In genomic region chr19:4539697-4540581, GRCh38 we compare ENCODE assay signal across 8 cellular contexts. TPM values are rescaled to one million over a fixed set of nuclear protein-coding genes. Genes with fewer than 3 reads are reported as not detected.
DNase-seq lines count a peak whose midpoint lies in the region; ATAC-seq, FAIRE-seq and TF ChIP-seq lines count a peak whose summit lies in the region.

Gene LRG1 (minus strand): TSS chr19:4540036. CDS start chr19:4540013, 23 bp downstream.

- H3K4me1 ChIP-seq in GM12878 (ENCODE audit: control insufficient read depth, insufficient read depth, low read length) (peaks cover 12% of the 10 kb centered on the region), mucosa of rectum (ENCODE audit: control insufficient read depth in 2 of 2, insufficient read depth in 2 of 2, low read length in 2 of 2) (peaks cover 10 to 11% of the 10 kb centered on the region in 2 donors)

- H3K36me3 ChIP-seq in GM12878 (ENCODE audit: control insufficient read depth in 2 of 2, insufficient read depth in 2 of 2, low read length in 1 of 2) (no peaks in the 10 kb centered on the region), mucosa of rectum (ENCODE audit: control insufficient read depth in 2 of 2, insufficient read depth in 2 of 2, low read length in 2 of 2) (no peaks in the 10 kb centered on the region)

- POLR2A ChIA-PET in GM12878 (lab: Charles Lee) = interaction anchor here (0.7 kb wide), 1 partner anchor 137 kb away, joined by 3 read pairs; the partner anchor contains the start of gene CHAF1A

- in situ Hi-C loops in GM12878 (cut with MboI) = no loop called here

- BruUV-seq in Calu3 (replicated peaks; lab: Mats Ljungman, UMichigan) (TSS peak; percentile 75), GM12878 (replicated peaks; lab: Mats Ljungman, UMichigan) (no TSS peak)

- WGBS in GM12878 (ENCODE audit: insufficient coverage, insufficient replicate concordance, low lambda C conversion rate, missing lambda C conversion rate) = 40% methylated on average over 14 of the region's 14 CpGs

- H3K9me3 Mint-ChIP-seq in Calu3 (ENCODE audit: low read depth, unreplicated experiment) = no peaks in the 10 kb centered on the region

- intact Hi-C loops in Calu3 (cut with micrococcal nuclease; ENCODE audit: unreplicated experiment) = no loop called here
- intact Hi-C loops in GM12878 (cut with micrococcal nuclease; ENCODE audit: unreplicated experiment) = no loop called here

- H3K27me3 ChIP-seq in GM12878 (replicated peaks in 1 of 2; ENCODE audit: control insufficient read depth in 2 of 2, insufficient read depth in 2 of 2, low read length in 1 of 2) (no peaks in the 10 kb centered on the region), mucosa of rectum (ENCODE audit: control insufficient read depth in 2 of 2, insufficient read depth in 2 of 2, low read length in 2 of 2) (peaks cover 0 to 5% of the 10 kb centered on the region in 2 donors)

- peak within 1 kb of the TSS; percentile 77 for H3K27ac Mint-ChIP-seq in Calu3 (ENCODE audit: unreplicated experiment)

- TF ChIP-seq CTCF in Calu3 (IDR thresholded peaks at IDR 0.05; ENCODE audit: unreplicated experiment) (no peak), GM12878 (IDR thresholded peaks at IDR 0.05 in 2 of 3, conservative IDR thresholded peaks at IDR 0.05 in 1 of 3; ENCODE audit: control insufficient read depth in 2 of 3, extremely low read depth in 1 of 3, insufficient read depth in 1 of 3, low read depth in 3 of 3, low read length in 3 of 3) (no peak)

- ATAC-seq in GM12878 (peak; percentile 90), GM18858 (IDR thresholded peaks at IDR 0.05; ENCODE audit: unreplicated experiment) (no peak), GM21825 (IDR thresholded peaks at IDR 0.05; ENCODE audit: unreplicated experiment) (no peak), HG03457 (IDR thresholded peaks at IDR 0.05; ENCODE audit: unreplicated experiment) (no peak)

- peak within 1 kb of the TSS; percentile 22; the same call in 1 of the 2 replicates for H3K4me3 ChIP-seq in GM12878
- H3K4me3 ChIP-seq in mucosa of rectum (ENCODE audit: low read length in 2 of 2) = peak within 1 kb of the TSS; percentile 56 to 74

- H3K36me3 Mint-ChIP-seq in Calu3 (ENCODE audit: insufficient read depth, unreplicated experiment) = peaks cover 17% of the 10 kb centered on the region

- no peak for TF ChIP-seq RAD21 in GM12878 (IDR thresholded peaks at IDR 0.05; ENCODE audit: insufficient read depth, low read depth, low read length)

- H3K79me2 ChIP-seq in GM12878 (ENCODE audit: control insufficient read depth, insufficient read depth, low read length) = no peaks in the 10 kb centered on the region

- SMC1A ChIA-PET in GM12878 (lab: Charles Lee; ENCODE audit: uncharacterized antibody, unreplicated experiment) = interaction anchor here (1.0 to 1.8 kb wide), 3 partner anchors 15 to 50 kb away, joined by 3 to 4 read pairs (median 3); no protein-coding TSS in a partner anchor

- peak within 1 kb of the TSS; percentile 86 for H3K4me3 Mint-ChIP-seq in Calu3 (ENCODE audit: low read depth, unreplicated experiment)

- RAD21 ChIA-PET in GM12878 (lab: Charles Lee; ENCODE audit: unreplicated experiment) = interaction anchor here (0.7 kb wide), 1 partner anchor 68 kb away, joined by 3 read pairs; no protein-coding TSS in a partner anchor

- CTCF ChIA-PET in Calu3 (lab: Charles Lee) = interaction anchor here (0.7 kb wide), 1 partner anchor 146 kb away, joined by 3 read pairs; no protein-coding TSS in a partner anchor
- CTCF ChIA-PET in GM12878 (lab: Yijun Ruan, JAX) = interaction anchor here (0.6 to 4.8 kb wide), 9 partner anchors 15 to 1755 kb away, joined by 3 to 44 read pairs (median 4); partner anchors contain the start of gene THOP1

- no peak for FAIRE-seq in GM12878 (lab: Jason Lieb, UNC)

- TF ChIP-seq EP300 in GM12878 (IDR thresholded peaks at IDR 0.05; ENCODE audit: borderline replicate concordance in 1 of 2, control insufficient read depth in 1 of 2, low read depth in 2 of 2, low read length in 2 of 2) = no peak

- peak; percentile 83 for DNase-seq in Calu3
- DNase-seq in HuH-7 (ENCODE audit: low spot score) = peak; percentile 89
- peak; percentile 30 for DNase-seq in GM12878 (ENCODE audit: low read depth, low spot score)
- DNase-seq in NCI-H187 treated with DMSO at 0.1 percent for 48 hours (lab: John Stamatoyannopoulos, UW) = no peak

- no peaks in the 10 kb centered on the region for H4K20me1 ChIP-seq in GM12878 (ENCODE audit: control insufficient read depth, insufficient read depth)

- H3K9ac ChIP-seq in GM12878 (ENCODE audit: control insufficient read depth, insufficient read depth, low read length) (no peak within 1 kb of the TSS), mucosa of rectum (ENCODE audit: low read depth in 1 of 2, low read length in 2 of 2) (peak within 1 kb of the TSS; percentile 35 to 61)

- peaks cover 2% of the 10 kb centered on the region; the same call in 2 of the 3 replicates for H3K9me3 ChIP-seq in GM12878 (replicated peaks; ENCODE audit: control insufficient read depth, insufficient read depth, low read length)
- no peaks in the 10 kb centered on the region for H3K9me3 ChIP-seq in mucosa of rectum (ENCODE audit: control insufficient read depth in 2 of 2, low read length in 2 of 2)

- 0 out of 2 replicates have a peak, but pooled peaks have one; percentile 44 for TF ChIP-seq POLR2A in GM12878 (IDR thresholded peaks at IDR 0.05; ENCODE audit: low read depth, low read length)

- peak within 1 kb of the TSS; percentile 40 for H3K4me2 ChIP-seq in GM12878 (ENCODE audit: control insufficient read depth, insufficient read depth)

- no peaks in the 10 kb centered on the region for H3K27me3 Mint-ChIP-seq in Calu3 (ENCODE audit: unreplicated experiment)

- no peak within 1 kb of the TSS for H3K27ac ChIP-seq in GM12878 (ENCODE audit: control insufficient read depth, insufficient read depth)
- peak within 1 kb of the TSS; percentile 69 to 75 for H3K27ac ChIP-seq in mucosa of rectum (ENCODE audit: low read depth in 2 of 2, low read length in 2 of 2)

- H2AFZ ChIP-seq in GM12878 (ENCODE audit: control insufficient read depth, low read depth, low read length) = peak within 1 kb of the TSS; percentile 69

- peaks cover 24% of the 10 kb centered on the region for H3K4me1 Mint-ChIP-seq in Calu3 (ENCODE audit: low read depth, unreplicated experiment)

TF ChIP-seq in GM12878, 131 proteins besides CTCF, POLR2A, EP300 and RAD21:
- TF ChIP-seq NR2C1 (IDR thresholded peaks at IDR 0.05) (peak; percentile 74), MXI1 (IDR thresholded peaks at IDR 0.05; ENCODE audit: low read depth, low read length) (no peak), EGR1 (IDR thresholded peaks at IDR 0.05; ENCODE audit: borderline replicate concordance in 1 of 2, low read depth in 2 of 2, low read length in 2 of 2) (peak; percentile 22 to 86), DPF2 (IDR thresholded peaks at IDR 0.05) (0 out of 2 replicates have a peak, but pooled peaks have one; percentile 24), NR2F1 (conservative IDR thresholded peaks at IDR 0.05) (0 out of 2 replicates have a peak, but pooled peaks have one; percentile 25), NR2C2 (IDR thresholded peaks at IDR 0.05; ENCODE audit: borderline replicate concordance, control insufficient read depth, insufficient read length, low read depth) (no peak), IKZF2 (IDR thresholded peaks at IDR 0.05) (0 out of 4 replicates have a peak, but pooled peaks of 1 of the 2 experiments have one; percentile 22), RELA (IDR thresholded peaks at IDR 0.05; ENCODE audit: borderline replicate concordance, partially characterized antibody) (peak; percentile 63)

RNA-seq across cellular contexts. Expression of gene LRG1, which starts in this region (rescaled TPM):
- total RNA-seq in Calu3 (2022) (28.5 and 36.4 TPM in 2 replicates), GM12878 (2014; rRNA removed) (0.44 and 0.62 TPM in 2 replicates), GM12878 (2014; rRNA removed; fragmentation: Illumina TruSeq; extraction: Trizol) (0.51 and 0.63 TPM in 2 replicates), GM12878 (2021) (1.1 and 1.2 TPM in 2 replicates)
- total RNA-seq in GM12878 (2013; cell fraction: nucleolus; rRNA removed) = 0.69 and 1.4 TPM in 2 replicates
- 0.31 TPM for polyA plus RNA-seq in GM12878 (2011; ENCODE audit: low read depth)
- polyA plus RNA-seq in GM12878 (2011; rRNA removed) (2.5 and 4.7 TPM in 2 replicates), GM12878 (2014; fragmentation: Illumina TruSeq; extraction: Trizol) (0.13 and 0.53 TPM in 2 replicates), GM12878 (2014; fragmentation: Nextera tagmentation; extraction: Ambion mirVana) (under 1 TPM; 0.29 to 0.31 TPM), GM12878 (2014; rRNA removed) (1.0 and 1.6 TPM in 2 replicates), GM12878 (2016; fragmentation: Nextera tagmentation; extraction: Ambion mirVana) (under 1 TPM; 0.43 TPM)
- 6.4 and 7.8 TPM in 2 replicates for polyA plus RNA-seq in GM12878 (2011; cell fraction: cytosol; rRNA removed)
- 1.4 and 1.6 TPM in 2 replicates for polyA plus RNA-seq in GM12878 (2011; cell fraction: nucleus; rRNA removed)
- polyA plus RNA-seq in GM12878 (2012) = 0.89 and 0.93 TPM in 2 replicates
- 1.8 and 4.3 TPM in 2 replicates for polyA minus RNA-seq in GM12878 (2011; rRNA and poly(A)+ RNA removed)
- 1.5 and 1.7 TPM in 2 replicates for polyA minus RNA-seq in GM12878 (2011; cell fraction: cytosol; rRNA and poly(A)+ RNA removed)
- 0.85 and 1.1 TPM in 2 replicates for polyA minus RNA-seq in GM12878 (2011; cell fraction: nucleus; rRNA and poly(A)+ RNA removed)

Comparison
In these comparisons a context has a peak if more than half of its experiments do, and no peak if none do; other contexts are left out.
1. RNA of gene LRG1 (total RNA-seq): 28.5 to 36.4 TPM in Calu3; 0.44 to 1.4 TPM in GM12878; every median in the first group is over 10 times any median in the second.